In genomic region chr11:94171693-94172440, GRCh38 we compare ENCODE assay signal across 1 cellular context.
TF ChIP-seq lines count a peak whose summit lies in the region.

No MANE protein-coding gene starts in this region.

TF ChIP-seq in H1, 55 proteins besides CTCF, POLR2A, EP300 and RAD21:
- TF ChIP-seq, protein P1, sequence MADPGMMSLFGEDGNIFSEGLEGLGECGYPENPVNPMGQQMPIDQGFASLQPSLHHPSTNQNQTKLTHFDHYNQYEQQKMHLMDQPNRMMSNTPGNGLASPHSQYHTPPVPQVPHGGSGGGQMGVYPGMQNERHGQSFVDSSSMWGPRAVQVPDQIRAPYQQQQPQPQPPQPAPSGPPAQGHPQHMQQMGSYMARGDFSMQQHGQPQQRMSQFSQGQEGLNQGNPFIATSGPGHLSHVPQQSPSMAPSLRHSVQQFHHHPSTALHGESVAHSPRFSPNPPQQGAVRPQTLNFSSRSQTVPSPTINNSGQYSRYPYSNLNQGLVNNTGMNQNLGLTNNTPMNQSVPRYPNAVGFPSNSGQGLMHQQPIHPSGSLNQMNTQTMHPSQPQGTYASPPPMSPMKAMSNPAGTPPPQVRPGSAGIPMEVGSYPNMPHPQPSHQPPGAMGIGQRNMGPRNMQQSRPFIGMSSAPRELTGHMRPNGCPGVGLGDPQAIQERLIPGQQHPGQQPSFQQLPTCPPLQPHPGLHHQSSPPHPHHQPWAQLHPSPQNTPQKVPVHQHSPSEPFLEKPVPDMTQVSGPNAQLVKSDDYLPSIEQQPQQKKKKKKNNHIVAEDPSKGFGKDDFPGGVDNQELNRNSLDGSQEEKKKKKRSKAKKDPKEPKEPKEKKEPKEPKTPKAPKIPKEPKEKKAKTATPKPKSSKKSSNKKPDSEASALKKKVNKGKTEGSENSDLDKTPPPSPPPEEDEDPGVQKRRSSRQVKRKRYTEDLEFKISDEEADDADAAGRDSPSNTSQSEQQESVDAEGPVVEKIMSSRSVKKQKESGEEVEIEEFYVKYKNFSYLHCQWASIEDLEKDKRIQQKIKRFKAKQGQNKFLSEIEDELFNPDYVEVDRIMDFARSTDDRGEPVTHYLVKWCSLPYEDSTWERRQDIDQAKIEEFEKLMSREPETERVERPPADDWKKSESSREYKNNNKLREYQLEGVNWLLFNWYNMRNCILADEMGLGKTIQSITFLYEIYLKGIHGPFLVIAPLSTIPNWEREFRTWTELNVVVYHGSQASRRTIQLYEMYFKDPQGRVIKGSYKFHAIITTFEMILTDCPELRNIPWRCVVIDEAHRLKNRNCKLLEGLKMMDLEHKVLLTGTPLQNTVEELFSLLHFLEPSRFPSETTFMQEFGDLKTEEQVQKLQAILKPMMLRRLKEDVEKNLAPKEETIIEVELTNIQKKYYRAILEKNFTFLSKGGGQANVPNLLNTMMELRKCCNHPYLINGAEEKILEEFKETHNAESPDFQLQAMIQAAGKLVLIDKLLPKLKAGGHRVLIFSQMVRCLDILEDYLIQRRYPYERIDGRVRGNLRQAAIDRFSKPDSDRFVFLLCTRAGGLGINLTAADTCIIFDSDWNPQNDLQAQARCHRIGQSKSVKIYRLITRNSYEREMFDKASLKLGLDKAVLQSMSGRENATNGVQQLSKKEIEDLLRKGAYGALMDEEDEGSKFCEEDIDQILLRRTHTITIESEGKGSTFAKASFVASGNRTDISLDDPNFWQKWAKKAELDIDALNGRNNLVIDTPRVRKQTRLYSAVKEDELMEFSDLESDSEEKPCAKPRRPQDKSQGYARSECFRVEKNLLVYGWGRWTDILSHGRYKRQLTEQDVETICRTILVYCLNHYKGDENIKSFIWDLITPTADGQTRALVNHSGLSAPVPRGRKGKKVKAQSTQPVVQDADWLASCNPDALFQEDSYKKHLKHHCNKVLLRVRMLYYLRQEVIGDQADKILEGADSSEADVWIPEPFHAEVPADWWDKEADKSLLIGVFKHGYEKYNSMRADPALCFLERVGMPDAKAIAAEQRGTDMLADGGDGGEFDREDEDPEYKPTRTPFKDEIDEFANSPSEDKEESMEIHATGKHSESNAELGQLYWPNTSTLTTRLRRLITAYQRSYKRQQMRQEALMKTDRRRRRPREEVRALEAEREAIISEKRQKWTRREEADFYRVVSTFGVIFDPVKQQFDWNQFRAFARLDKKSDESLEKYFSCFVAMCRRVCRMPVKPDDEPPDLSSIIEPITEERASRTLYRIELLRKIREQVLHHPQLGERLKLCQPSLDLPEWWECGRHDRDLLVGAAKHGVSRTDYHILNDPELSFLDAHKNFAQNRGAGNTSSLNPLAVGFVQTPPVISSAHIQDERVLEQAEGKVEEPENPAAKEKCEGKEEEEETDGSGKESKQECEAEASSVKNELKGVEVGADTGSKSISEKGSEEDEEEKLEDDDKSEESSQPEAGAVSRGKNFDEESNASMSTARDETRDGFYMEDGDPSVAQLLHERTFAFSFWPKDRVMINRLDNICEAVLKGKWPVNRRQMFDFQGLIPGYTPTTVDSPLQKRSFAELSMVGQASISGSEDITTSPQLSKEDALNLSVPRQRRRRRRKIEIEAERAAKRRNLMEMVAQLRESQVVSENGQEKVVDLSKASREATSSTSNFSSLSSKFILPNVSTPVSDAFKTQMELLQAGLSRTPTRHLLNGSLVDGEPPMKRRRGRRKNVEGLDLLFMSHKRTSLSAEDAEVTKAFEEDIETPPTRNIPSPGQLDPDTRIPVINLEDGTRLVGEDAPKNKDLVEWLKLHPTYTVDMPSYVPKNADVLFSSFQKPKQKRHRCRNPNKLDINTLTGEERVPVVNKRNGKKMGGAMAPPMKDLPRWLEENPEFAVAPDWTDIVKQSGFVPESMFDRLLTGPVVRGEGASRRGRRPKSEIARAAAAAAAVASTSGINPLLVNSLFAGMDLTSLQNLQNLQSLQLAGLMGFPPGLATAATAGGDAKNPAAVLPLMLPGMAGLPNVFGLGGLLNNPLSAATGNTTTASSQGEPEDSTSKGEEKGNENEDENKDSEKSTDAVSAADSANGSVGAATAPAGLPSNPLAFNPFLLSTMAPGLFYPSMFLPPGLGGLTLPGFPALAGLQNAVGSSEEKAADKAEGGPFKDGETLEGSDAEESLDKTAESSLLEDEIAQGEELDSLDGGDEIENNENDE (IDR thresholded peaks at IDR 0.05; ENCODE audit: insufficient replicate concordance, low read length): peak; percentile 34
- TF ChIP-seq RXRA (IDR thresholded peaks at IDR 0.05; ENCODE audit: insufficient read depth, low read depth, low read length): peak; percentile 77; the same call in 1 of the 2 replicates
- TF ChIP-seq ASH2L (IDR thresholded peaks at IDR 0.05; ENCODE audit: low read length): no peak
- TF ChIP-seq HDAC2 (IDR thresholded peaks at IDR 0.05; ENCODE audit: borderline replicate concordance in 1 of 2, low read depth in 2 of 2, low read length in 2 of 2): 0 out of 4 replicates have a peak, but pooled peaks of 1 of the 2 experiments have one; percentile 5
